2 cellular contexts compared by ENCODE assay signal in genomic region chr17:44722254-44722653, GRCh38.
TF ChIP-seq lines count a peak whose summit lies in the region.

No MANE protein-coding gene starts in this region.

TF ChIP-seq in SK-N-SH treated with all-trans-retinoic acid at 6 μM for 48 hours, 23 proteins besides CTCF, POLR2A, EP300 and RAD21:
- TF ChIP-seq BACH2 (CRISPR knock-in tag; IDR thresholded peaks at IDR 0.05; ENCODE audit: borderline replicate concordance): no peak
- TF ChIP-seq TOX (CRISPR knock-in tag; IDR thresholded peaks at IDR 0.05; ENCODE audit: borderline replicate concordance): no peak
- TF ChIP-seq POU6F1 (CRISPR knock-in tag; IDR thresholded peaks at IDR 0.05; ENCODE audit: borderline replicate concordance, low read depth): no peak
- no peak for TF ChIP-seq ZNF70 (CRISPR knock-in tag; IDR thresholded peaks at IDR 0.05)
- no peak for TF ChIP-seq ESRRG (CRISPR knock-in tag; IDR thresholded peaks at IDR 0.05)
- TF ChIP-seq ZC3H10 (CRISPR knock-in tag; IDR thresholded peaks at IDR 0.05): no peak
- no peak for TF ChIP-seq ZNF8 (CRISPR knock-in tag; IDR thresholded peaks at IDR 0.05)
- TF ChIP-seq ZNF565 (CRISPR knock-in tag; conservative IDR thresholded peaks at IDR 0.05; ENCODE audit: low read depth): no peak
- no peak for TF ChIP-seq PPARA (CRISPR knock-in tag; IDR thresholded peaks at IDR 0.05; ENCODE audit: borderline replicate concordance)
- TF ChIP-seq CSDC2 (CRISPR knock-in tag; IDR thresholded peaks at IDR 0.05): no peak
- no peak for TF ChIP-seq ZFP30 (CRISPR knock-in tag; IDR thresholded peaks at IDR 0.05)
- TF ChIP-seq TSHZ2 (CRISPR knock-in tag; IDR thresholded peaks at IDR 0.05): no peak
- no peak for TF ChIP-seq OSR1 (CRISPR knock-in tag; IDR thresholded peaks at IDR 0.05)
- TF ChIP-seq ZFP3 (CRISPR knock-in tag; IDR thresholded peaks at IDR 0.05): no peak
- no peak for TF ChIP-seq CREB5 (CRISPR knock-in tag; IDR thresholded peaks at IDR 0.05; ENCODE audit: low read depth)
- no peak for TF ChIP-seq ARNTL (CRISPR knock-in tag; IDR thresholded peaks at IDR 0.05; ENCODE audit: borderline replicate concordance, low read depth)
- TF ChIP-seq RARB (CRISPR knock-in tag; IDR thresholded peaks at IDR 0.05): no peak
TF ChIP-seq in SK-N-SH treated with all-trans-retinoic acid at 6 μM for 48 hours: peak in this region for 0.

TF ChIP-seq in SK-N-SH, 30 proteins besides CTCF, POLR2A, EP300 and RAD21:
- TF ChIP-seq EZH2phosphoT487 (IDR thresholded peaks at IDR 0.05; ENCODE audit: borderline replicate concordance, low read depth) (no peak), JUND (IDR thresholded peaks at IDR 0.05) (no peak), YY1 (IDR thresholded peaks at IDR 0.05; ENCODE audit: low read depth) (no peak), NFIC (IDR thresholded peaks at IDR 0.05; ENCODE audit: borderline replicate concordance) (no peak), TCF12 (IDR thresholded peaks at IDR 0.05) (no peak)
TF ChIP-seq in SK-N-SH: peak in this region for 0.
